ENCODE assay signal across 29 cellular contexts in the genomic region with DNA sequence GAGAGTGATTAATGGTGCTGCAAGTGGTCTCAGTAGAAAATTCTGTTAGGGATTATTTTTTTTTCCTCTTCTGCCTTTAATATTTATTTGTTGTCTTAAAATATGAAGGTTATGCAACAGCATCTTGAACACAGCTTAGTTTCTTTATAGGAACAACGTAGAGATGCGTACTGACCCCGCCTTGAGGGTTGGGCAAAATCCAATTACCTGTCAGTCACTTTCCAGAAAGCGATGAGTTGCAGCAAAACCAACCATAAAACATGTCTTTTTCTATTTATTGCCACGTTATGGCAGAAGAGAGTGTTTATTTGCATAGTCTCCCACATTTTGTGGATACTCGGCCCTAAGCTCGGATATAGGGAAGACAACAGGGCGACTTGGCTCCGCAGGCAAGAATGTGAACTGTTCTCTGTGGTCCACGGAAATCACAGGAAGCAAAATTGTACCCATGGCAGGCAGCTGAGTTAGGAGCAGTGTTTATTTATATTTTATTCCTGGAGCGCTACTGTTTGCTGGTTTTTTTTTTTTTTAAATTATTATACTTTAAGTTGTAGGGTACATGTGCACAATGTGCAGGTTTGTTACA. TPM values are rescaled to one million over a fixed set of nuclear protein-coding genes. Genes with fewer than 3 reads are reported as not detected.
A peak's percentile ranks its signal among the peaks of the same experiment; 100 is the strongest.
DNase-seq lines count a peak whose midpoint lies in the region; ATAC-seq and TF ChIP-seq lines count a peak whose summit lies in the region.
"Had no signal": no experiment of that assay in that cellular context is flagged by ENCODE, and none has a peak within 500 bp of the region (broad histone marks: within the 10 kb centered on the region; RNA-seq: fewer than 3 reads in every experiment).

No MANE protein-coding gene starts in this region.

- peaks cover 65% of the 10 kb centered on the region for H3K36me3 Mint-ChIP-seq in dendritic cell treated with granulocyte-macrophage colony-stimulating factor and Interleukin-4, amounts not matched to agents 40 ng/mL and 50 ng/mL, for 4 days (ENCODE audit: low read depth)
- H3K36me3 Mint-ChIP-seq in neural progenitor cell (peaks cover 9% of the 10 kb centered on the region), immature natural killer cell (peaks cover 16 to 45% (median 42%) of the 10 kb centered on the region in 3 donors)

- H3K4me1 Mint-ChIP-seq in dendritic cell treated with granulocyte-macrophage colony-stimulating factor and Interleukin-4, amounts not matched to agents 40 ng/mL and 50 ng/mL, for 4 days (ENCODE audit: low read depth), result peaks cover 16% of the 10 kb centered on the region
- H3K4me1 Mint-ChIP-seq in neural progenitor cell, result peaks cover 10% of the 10 kb centered on the region
- H3K4me1 Mint-ChIP-seq in immature natural killer cell, result peaks cover 0 to 9% of the 10 kb centered on the region in 2 donors
- H3K4me1 Mint-ChIP-seq: CD8-positive, alpha-beta memory T cell had no signal

- no peak overlapping the region for H3K4me2 ChIP-seq in neural progenitor cell

- no peak for ATAC-seq in GM21825 (IDR thresholded peaks at IDR 0.05; ENCODE audit: unreplicated experiment)
- ATAC-seq: activated T-cell treated with anti-CD3 and anti-CD28 coated beads, Interleukin-2, amount 50 U/mL, for 4 hours; esophagus mucosa; K562 had no signal

- H3K4me3 ChIP-seq in neural progenitor cell, result no peak overlapping the region
- H3K4me3 ChIP-seq: K562, MG63, upper lobe of left lung had no signal

- no peaks in the 10 kb centered on the region for H3K36me3 ChIP-seq in neural progenitor cell

- no peak overlapping the region for H3K4me3 Mint-ChIP-seq in dendritic cell treated with granulocyte-macrophage colony-stimulating factor and Interleukin-4, amounts not matched to agents 40 ng/mL and 50 ng/mL, for 4 days
- H3K4me3 Mint-ChIP-seq in neural progenitor cell (no peak overlapping the region), immature natural killer cell (no peak overlapping the region)
- H3K4me3 Mint-ChIP-seq: activated naive CD4-positive, alpha-beta T cell treated with anti-CD3 and anti-CD28 coated beads for 36 hours; activated T-cell treated with anti-CD3 and anti-CD28 coated beads, Interleukin-2, amount 50 U/mL, for 4 hours; CD8-positive, alpha-beta memory T cell; T-helper 1 cell treated with Interleukin-12 subunit alpha and Interleukin-12 subunit beta and Interleukin-4 antibody, amounts not matched to agents 30 μg/mL and 1 μg/mL, for 36 hours had no signal

- no peaks in the 10 kb centered on the region for H3K79me2 ChIP-seq in neural progenitor cell (ENCODE audit: low read depth)

- no peaks in the 10 kb centered on the region for H3K9me3 ChIP-seq in neural progenitor cell (ENCODE audit: low read depth)
- H3K9me3 ChIP-seq: MG63, upper lobe of left lung had no signal

- DNase-seq in NOMO-1 treated with DMSO at 0.1 percent for 48 hours (lab: John Stamatoyannopoulos, UW; ENCODE audit: unreplicated experiment), result peak; percentile 3
- no peak for DNase-seq in NOMO-1 treated with dmso at 0.1 percent for 144 hours (lab: John Stamatoyannopoulos, UW; ENCODE audit: unreplicated experiment)
- peak; percentile 20 for DNase-seq in RPMI8226
- DNase-seq in neural progenitor cell (ENCODE audit: low spot score), result no peak
- DNase-seq in NCI-H82 treated with DMSO at 0.1 percent for 48 hours (lab: John Stamatoyannopoulos, UW; ENCODE audit: unreplicated experiment), result no peak
- DNase-seq in immature natural killer cell, result no peak
- DNase-seq: 8988T; activated CD4-positive, alpha-beta T cell treated with anti-CD3 and anti-CD28 coated beads for 48 hours; activated naive CD4-positive, alpha-beta T cell treated with anti-CD3 and anti-CD28 coated beads for 36 hours; activated T-cell treated with anti-CD3 and anti-CD28 coated beads, Interleukin-2, amount 50 U/mL, for 4 hours; CD8-positive, alpha-beta memory T cell; effector memory CD4-positive, alpha-beta T cell; kidney glomerular epithelial cell; mammary epithelial cell; MG63; NCI-H1417 treated with DMSO at 0.1 percent for 48 hours; NCI-H2081 treated with DMSO at 0.1 percent for 48 hours; NCI-H82; SIG-M5; stimulated activated CD8-positive, alpha-beta memory T cell treated with anti-CD3 and anti-CD28 coated beads, Interleukin-4, amount 100 ng/mL, for 48 hours had no signal

- no peaks in the 10 kb centered on the region for H3K9me3 Mint-ChIP-seq in dendritic cell treated with granulocyte-macrophage colony-stimulating factor and Interleukin-4, amounts not matched to agents 40 ng/mL and 50 ng/mL, for 4 days
- no peaks in the 10 kb centered on the region for H3K9me3 Mint-ChIP-seq in neural progenitor cell
- no peaks in the 10 kb centered on the region for H3K9me3 Mint-ChIP-seq in immature natural killer cell
- H3K9me3 Mint-ChIP-seq: activated naive CD4-positive, alpha-beta T cell treated with anti-CD3 and anti-CD28 coated beads for 36 hours; activated T-cell treated with anti-CD3 and anti-CD28 coated beads, Interleukin-2, amount 50 U/mL, for 4 hours; CD8-positive, alpha-beta memory T cell; T-helper 1 cell treated with Interleukin-12 subunit alpha and Interleukin-12 subunit beta and Interleukin-4 antibody, amounts not matched to agents 30 μg/mL and 1 μg/mL, for 36 hours had no signal

- peak overlapping the region; percentile 68 for H3K27ac Mint-ChIP-seq in dendritic cell treated with granulocyte-macrophage colony-stimulating factor and Interleukin-4, amounts not matched to agents 40 ng/mL and 50 ng/mL, for 4 days
- H3K27ac Mint-ChIP-seq in neural progenitor cell (no peak overlapping the region), immature natural killer cell (no peak overlapping the region)
- H3K27ac Mint-ChIP-seq: CD8-positive, alpha-beta memory T cell; T-helper 1 cell treated with Interleukin-12 subunit alpha and Interleukin-12 subunit beta and Interleukin-4 antibody, amounts not matched to agents 30 μg/mL and 1 μg/mL, for 36 hours had no signal

- no peak overlapping the region for H3K9ac ChIP-seq in neural progenitor cell

- intact Hi-C loops in dendritic cell treated with granulocyte-macrophage colony-stimulating factor and Interleukin-4, amounts not matched to agents 40 ng/mL and 50 ng/mL, for 4 days (cut with micrococcal nuclease), result no loop called here

- H3K27me3 ChIP-seq in neural progenitor cell, result no peaks in the 10 kb centered on the region
- H3K27me3 ChIP-seq: MG63, upper lobe of left lung had no signal

- peaks cover 4% of the 10 kb centered on the region for H3K27me3 Mint-ChIP-seq in dendritic cell treated with granulocyte-macrophage colony-stimulating factor and Interleukin-4, amounts not matched to agents 40 ng/mL and 50 ng/mL, for 4 days
- H3K27me3 Mint-ChIP-seq in neural progenitor cell (ENCODE audit: insufficient read depth, low read depth), result peaks cover 4% of the 10 kb centered on the region
- peaks cover 0 to 2% (median 0%) of the 10 kb centered on the region in 3 donors for H3K27me3 Mint-ChIP-seq in immature natural killer cell (ENCODE audit: low read depth in 3 of 3)
- H3K27me3 Mint-ChIP-seq: CD8-positive, alpha-beta memory T cell had no signal

- no peaks in the 10 kb centered on the region for H4K20me1 ChIP-seq in neural progenitor cell (ENCODE audit: low read depth)

- no peak overlapping the region for H2AFZ ChIP-seq in neural progenitor cell (replicated peaks)

- no peak overlapping the region for H3K27ac ChIP-seq in neural progenitor cell

- peaks cover 6% of the 10 kb centered on the region for H3K4me1 ChIP-seq in neural progenitor cell
- H3K4me1 ChIP-seq: upper lobe of left lung had no signal

- peak; percentile 9 for TF ChIP-seq CTCF in neural progenitor cell (IDR thresholded peaks at IDR 0.05)

- H3F3A ChIP-seq in neural progenitor cell (ENCODE audit: low read depth), result no peaks in the 10 kb centered on the region

RNA-seq across cellular contexts. Expression of gene CACNG5, which starts 44.3 kb away (rescaled TPM):
- total RNA-seq in neural progenitor cell (ENCODE audit: low replicate concordance), result not detected in 2 replicates
- not detected for polyA plus RNA-seq in immature natural killer cell
- total RNA-seq: activated CD8-positive, alpha-beta memory T cell treated with anti-CD3 and anti-CD28 coated beads for 36 hours; activated naive CD4-positive, alpha-beta T cell treated with anti-CD3 and anti-CD28 coated beads for 36 hours; activated T-cell treated with anti-CD3 and anti-CD28 coated beads, Interleukin-2, amount 50 U/mL, for 4 hours; CD8-positive, alpha-beta memory T cell; esophagus mucosa; HT1080; K562; mammary epithelial cell; subcutaneous adipose tissue; upper lobe of left lung had no signal
- polyA plus RNA-seq: CD8-positive, alpha-beta memory T cell; K562; mammary epithelial cell had no signal

Comparison
In these comparisons a context has a peak if more than half of its experiments do, and no peak if none do; other contexts are left out.
1. DNase-seq: peak in NOMO-1 treated with DMSO at 0.1 percent for 48 hours (single experiment) and RPMI8226 (single experiment); none in NOMO-1 treated with dmso at 0.1 percent for 144 hours (single experiment), neural progenitor cell (single experiment), NCI-H82 treated with DMSO at 0.1 percent for 48 hours (single experiment) and immature natural killer cell (0 of 3).